10 cellular contexts compared by ENCODE assay signal in genomic region chr3:190319660-190320059, GRCh38. TPM values are rescaled to one million over a fixed set of nuclear protein-coding genes. Genes with fewer than 3 reads are reported as not detected.
DNase-seq lines count a peak whose midpoint lies in the region; ATAC-seq and TF ChIP-seq lines count a peak whose summit lies in the region.
"Had no signal": no experiment of that assay in that cellular context is flagged by ENCODE, and none has a peak within 500 bp of the region (broad histone marks: within the 10 kb centered on the region; RNA-seq: fewer than 3 reads in every experiment).

No MANE protein-coding gene starts in this region.

- DNase-seq in NCI-H226 (peak; percentile 24), kidney epithelial cell (ENCODE audit: low read depth) (no peak), Right ventricle myocardium inferior (ENCODE audit: missing footprints) (no peak), NK-92 (lab: John Stamatoyannopoulos, UW; ENCODE audit: unreplicated experiment) (no peak), RPMI8226 (no peak), D341Med (ENCODE audit: low spot score) (no peak)
- peak; percentile 58 for DNase-seq in activated CD8-positive, alpha-beta memory T cell treated with anti-CD3 and anti-CD28 coated beads, Interleukin-2, amount 50 U/mL, for 48 hours
- peak; percentile 18 to 43 (median 35) for DNase-seq in stimulated activated CD4-positive, alpha-beta T cell treated with anti-CD3 and anti-CD28 coated beads, TNF-alpha, amount 100 ng/mL, for 4 hours (ENCODE audit: low read depth in 3 of 3)
- DNase-seq: GDM1, NCI-H2029 had no signal

- TF ChIP-seq CTCF in kidney epithelial cell (IDR thresholded peaks at IDR 0.05; ENCODE audit: insufficient read depth, low read length, poor library complexity, severe bottlenecking), result no peak

- peak overlapping the region; percentile 87 for H3K4me3 ChIP-seq in kidney epithelial cell (ENCODE audit: low read depth, low read length)

- ATAC-seq in Right ventricle myocardium inferior, result no peak

- H3K27me3 ChIP-seq in kidney epithelial cell (ENCODE audit: control insufficient read depth, insufficient read depth, low read length), result no peaks in the 10 kb centered on the region

- intact Hi-C loops in Right ventricle myocardium inferior (cut with DNase I), result loop anchor here (5.0 kb wide), 2 partner anchors 87 to 357 kb away; no protein-coding TSS in a partner anchor

- no peaks in the 10 kb centered on the region for H3K36me3 ChIP-seq in kidney epithelial cell (ENCODE audit: control insufficient read depth, insufficient read depth, low read length)

RNA-seq across cellular contexts. Expression of gene CLDN1, which starts 2.6 kb away (rescaled TPM):
- total RNA-seq in kidney epithelial cell (305 and 316 TPM in 2 replicates), Right ventricle myocardium inferior (0.46 TPM)

Comparison
In these comparisons a context has a peak if more than half of its experiments do, and no peak if none do; other contexts are left out.
1. DNase-seq: peak in NCI-H226 (single experiment), activated CD8-positive, alpha-beta memory T cell treated with anti-CD3 and anti-CD28 coated beads, Interleukin-2, amount 50 U/mL, for 48 hours (single experiment) and stimulated activated CD4-positive, alpha-beta T cell treated with anti-CD3 and anti-CD28 coated beads, TNF-alpha, amount 100 ng/mL, for 4 hours (3 of 3); none in kidney epithelial cell (single experiment), Right ventricle myocardium inferior (single experiment), NK-92 (single experiment), RPMI8226 (single experiment) and D341Med (single experiment).
2. RNA of gene CLDN1, which starts 2.6 kb away (total RNA-seq): 305 to 316 TPM in kidney epithelial cell; 0.46 TPM in Right ventricle myocardium inferior (single experiment); every median in the first group is over 100 times any median in the second.